Comparison of ENCODE assay signal across 7 cellular contexts in genomic region chr16:57895081-57895547, GRCh38.
DNase-seq lines count a peak whose midpoint lies in the region; ATAC-seq, FAIRE-seq and TF ChIP-seq lines count a peak whose summit lies in the region.
"Not testable (repeated sequence)": the region's sequence is repeated elsewhere in the genome, so short reads cannot be mapped to it uniquely, and the experiment has no call there.

No MANE protein-coding gene starts in this region.

- H2BK120ac ChIP-seq in IMR-90 (ENCODE audit: low read depth, low read length): peak overlapping the region; percentile 92; the same call in 1 of the 2 replicates

- H3K4me3 ChIP-seq in IMR-90 (ENCODE audit: insufficient read depth, low read depth, low read length); body of pancreas; pancreas: not testable (repeated sequence)
- H3K4me3 ChIP-seq in right lobe of liver: peak overlapping the region in 1 of 3 donors; percentile 10

- no CpG with 5 or more reads among the region's 3 CpGs for WGBS in IMR-90 (ENCODE audit: extremely low coverage in 2 of 2, insufficient read length in 1 of 2), 2 experiments
- 90 to 91% methylated on average over 3 of the region's 3 CpGs for WGBS in body of pancreas, 2 donors
- 49% methylated on average over 3 of the region's 3 CpGs for WGBS in right lobe of liver (ENCODE audit: insufficient coverage, low coverage, low lambda C conversion rate, missing lambda C conversion rate)
- WGBS in pancreas, 2 donors: 88 to 89% methylated on average over 3 of the region's 3 CpGs

- FAIRE-seq in pancreas (lab: Jason Lieb, UNC): not testable (repeated sequence)

- intact Hi-C loops in Calu3 (cut with micrococcal nuclease; ENCODE audit: unreplicated experiment): loop anchor here (10.0 kb wide), 1 partner anchor 140 kb away; no protein-coding TSS in a partner anchor
- intact Hi-C loops in IMR-90 (cut with micrococcal nuclease); body of pancreas (cut with DNase I); right lobe of liver (cut with DNase I); pancreas (cut with DNase I): not testable (repeated sequence)

- not testable (repeated sequence) for H3K4me1 ChIP-seq in IMR-90 (ENCODE audit: control insufficient read depth, insufficient read depth, low read length)
- peaks cover 35% of the 10 kb centered on the region for H3K4me1 ChIP-seq in body of pancreas
- peaks cover 0 to 58% (median 38%) of the 10 kb centered on the region in 4 donors for H3K4me1 ChIP-seq in right lobe of liver
- H3K4me1 ChIP-seq in pancreas: peaks cover 0 to 19% (median 3%) of the 10 kb centered on the region in 3 donors

- H3K4me1 Mint-ChIP-seq in Calu3 (ENCODE audit: low read depth, unreplicated experiment): peaks cover 52% of the 10 kb centered on the region
- H3K4me1 Mint-ChIP-seq in type B pancreatic cell (ENCODE audit: unreplicated experiment): peaks cover 31% of the 10 kb centered on the region

- TF ChIP-seq RAD21 in IMR-90 (IDR thresholded peaks at IDR 0.05; ENCODE audit: low read length): not testable (repeated sequence)

- CTCF ChIA-PET in Calu3 (lab: Charles Lee); IMR-90 (lab: Yijun Ruan, JAX): not testable (repeated sequence)

- peak overlapping the region; percentile 79; the same call in 2 of the 3 replicates for H2BK15ac ChIP-seq in IMR-90 (ENCODE audit: low read depth, low read length)

- H3K4me2 ChIP-seq in IMR-90 (ENCODE audit: low read depth, low read length): not testable (repeated sequence)

- ATAC-seq in IMR-90 (ENCODE audit: low read depth); body of pancreas; right lobe of liver; pancreas: not testable (repeated sequence)

- H3K27ac Mint-ChIP-seq in Calu3 (ENCODE audit: unreplicated experiment) (peak overlapping the region; percentile 98), type B pancreatic cell (peak overlapping the region; percentile 87)

- not testable (repeated sequence) for H4K20me1 ChIP-seq in IMR-90 (ENCODE audit: insufficient read depth, low read length)

- DNase-seq in Calu3; IMR-90; body of pancreas; epithelial cell of prostate (ENCODE audit: low read depth, low spot score); right lobe of liver; pancreas; type B pancreatic cell (ENCODE audit: extremely low spot score, unreplicated experiment): not testable (repeated sequence)

- peak overlapping the region in 1 of 2 experiments; percentile 72; a peak in 1 of 4 replicates for H4K8ac ChIP-seq in IMR-90 (ENCODE audit: low read depth in 2 of 2, low read length in 2 of 2)

- H2AFZ ChIP-seq in IMR-90 (replicated peaks; ENCODE audit: low read length, poor library complexity): not testable (repeated sequence)

- not testable (repeated sequence) for TF ChIP-seq CTCF in Calu3 (IDR thresholded peaks at IDR 0.05; ENCODE audit: unreplicated experiment); IMR-90 (conservative IDR thresholded peaks at IDR 0.05; ENCODE audit: low read depth, low read length); body of pancreas (IDR thresholded peaks at IDR 0.05); pancreas (IDR thresholded peaks at IDR 0.05); type B pancreatic cell (conservative IDR thresholded peaks at IDR 0.05)
- peak in 1 of 4 donors; percentile 4 for TF ChIP-seq CTCF in right lobe of liver (IDR thresholded peaks at IDR 0.05)

- not testable (repeated sequence) for H3K9me3 ChIP-seq in IMR-90 (ENCODE audit: control insufficient read depth, insufficient read depth, low read length); body of pancreas; right lobe of liver; pancreas

- H3K18ac ChIP-seq in IMR-90 (ENCODE audit: low read depth, low read length): not testable (repeated sequence)

- not testable (repeated sequence) for H3K36me3 ChIP-seq in IMR-90 (ENCODE audit: control insufficient read depth, insufficient read depth, low read length); body of pancreas (replicated peaks in 1 of 2; ENCODE audit: insufficient read depth in 1 of 2, low read depth in 2 of 2); right lobe of liver; pancreas

- in situ Hi-C loops in IMR-90 (cut with MboI; ENCODE audit: low sequenced_read_pairs): loop anchor here (5.0 kb wide), 1 partner anchor 107 kb away; the partner anchor contains the start of genes USB1 and ZNF319

- H3K56ac ChIP-seq in IMR-90 (ENCODE audit: extremely low read depth, insufficient read depth, low read length): not testable (repeated sequence)

- not testable (repeated sequence) for H2AK9ac ChIP-seq in IMR-90 (replicated peaks; ENCODE audit: low read depth, low read length, poor library complexity)

- not testable (repeated sequence) for H2BK5ac ChIP-seq in IMR-90 (ENCODE audit: low read depth, low read length, poor library complexity, severe bottlenecking)

- POLR2A ChIA-PET in IMR-90 (lab: Charles Lee; ENCODE audit: unreplicated experiment): not testable (repeated sequence)

- H3K9me3 Mint-ChIP-seq in Calu3 (ENCODE audit: low read depth, unreplicated experiment); type B pancreatic cell: not testable (repeated sequence)

- H3K36me3 Mint-ChIP-seq in Calu3 (ENCODE audit: insufficient read depth, unreplicated experiment): peaks cover 21% of the 10 kb centered on the region
- H3K36me3 Mint-ChIP-seq in type B pancreatic cell: not testable (repeated sequence)

- dilution Hi-C loops in IMR-90 (cut with HindIII; ENCODE audit: low sequenced_read_pairs, unreplicated experiment): not testable (repeated sequence)

- H4K5ac ChIP-seq in IMR-90 (ENCODE audit: low read depth, low read length): not testable (repeated sequence)

- H3K23ac ChIP-seq in IMR-90 (ENCODE audit: low read depth, low read length): not testable (repeated sequence)

- H3K4ac ChIP-seq in IMR-90 (ENCODE audit: low read depth, low read length): not testable (repeated sequence)

- H3K4me3 Mint-ChIP-seq in Calu3 (ENCODE audit: low read depth, unreplicated experiment): peak overlapping the region; percentile 50
- H3K4me3 Mint-ChIP-seq in type B pancreatic cell: peak overlapping the region; percentile 20

- H3K9ac ChIP-seq in IMR-90 (ENCODE audit: low read depth, low read length): not testable (repeated sequence)

- TF ChIP-seq POLR2A in IMR-90 (IDR thresholded peaks at IDR 0.05; ENCODE audit: low read depth, low read length); body of pancreas (IDR thresholded peaks at IDR 0.05); right lobe of liver (IDR thresholded peaks at IDR 0.05): not testable (repeated sequence)

- H2AK5ac ChIP-seq in IMR-90 (ENCODE audit: low read depth, low read length): not testable (repeated sequence)

- H3K27ac ChIP-seq in IMR-90 (ENCODE audit: insufficient read depth, low read length): not testable (repeated sequence)
- H3K27ac ChIP-seq in body of pancreas (peak overlapping the region; percentile 67 to 94 (median 84)), epithelial cell of prostate (peak overlapping the region; percentile 86), right lobe of liver (peak overlapping the region; percentile 87 to 96 (median 95)), pancreas (peak overlapping the region; percentile 69 to 88 (median 79))

- H3K9me1 ChIP-seq in IMR-90 (ENCODE audit: insufficient read depth, low read length): peaks cover 13% of the 10 kb centered on the region

- H2BK20ac ChIP-seq in IMR-90 (ENCODE audit: low read depth, low read length): peak overlapping the region; percentile 67

- H4K91ac ChIP-seq in IMR-90 (ENCODE audit: insufficient read depth, low read depth, low read length): not testable (repeated sequence)

- not testable (repeated sequence) for BruUV-seq in Calu3 (replicated peaks; lab: Mats Ljungman, UMichigan); IMR-90 (replicated peaks; lab: Mats Ljungman, UMichigan)

- not testable (repeated sequence) for H3K27me3 ChIP-seq in IMR-90 (ENCODE audit: control insufficient read depth, insufficient read depth, low read length); body of pancreas; right lobe of liver; pancreas

- not testable (repeated sequence) for H3K14ac ChIP-seq in IMR-90 (replicated peaks; ENCODE audit: low read depth, low read length)

- not testable (repeated sequence) for H3K79me1 ChIP-seq in IMR-90 (ENCODE audit: low read depth in 1 of 2, low read length in 2 of 2)

- H3K27me3 Mint-ChIP-seq in Calu3 (ENCODE audit: unreplicated experiment): not testable (repeated sequence)
- H3K27me3 Mint-ChIP-seq in type B pancreatic cell: peaks cover 30% of the 10 kb centered on the region
